Comparison of ENCODE assay signal across 21 cellular contexts in genomic region chr11:26964335-26964734, GRCh38. TPM values are rescaled to one million over a fixed set of nuclear protein-coding genes. Genes with fewer than 3 reads are reported as not detected.
DNase-seq lines count a peak whose midpoint lies in the region; TF ChIP-seq lines count a peak whose summit lies in the region.
"Had no signal": no experiment of that assay in that cellular context is flagged by ENCODE, and none has a peak within 500 bp of the region (broad histone marks: within the 10 kb centered on the region; RNA-seq: fewer than 3 reads in every experiment).

No MANE protein-coding gene starts in this region.

- intact Hi-C loops in left ventricle myocardium inferior (cut with micrococcal nuclease), result no loop called here

- H3K27me3 Mint-ChIP-seq in H9 (ENCODE audit: low read depth) (no peaks in the 10 kb centered on the region), progenitor cell of endocrine pancreas (no peaks in the 10 kb centered on the region)
- H3K27me3 Mint-ChIP-seq: activated B cell treated with CpG ODN at 0.5 μM for 24 hours; activated CD4-positive, alpha-beta memory T cell treated with anti-CD3 and anti-CD28 coated beads for 36 hours; activated naive CD8-positive, alpha-beta T cell treated with anti-CD3 and anti-CD28 coated beads, Interleukin-2, amount 50 U/mL, for 24 hours; IgD-negative memory B cell had no signal

- H3K4ac ChIP-seq in H9 (ENCODE audit: low read depth, low read length), result no peak overlapping the region

- no peaks in the 10 kb centered on the region for H3K36me3 ChIP-seq in NT2/D1 (ENCODE audit: insufficient read depth, insufficient read length, low read length)
- no peaks in the 10 kb centered on the region for H3K36me3 ChIP-seq in left ventricle myocardium inferior

- no CpG with 5 or more reads among the region's 4 CpGs for WGBS in H9 (ENCODE audit: extremely low coverage, insufficient read length, low lambda C conversion rate)

- peaks cover 0 to 4% (median 2%) of the 10 kb centered on the region in 3 experiments; a peak in 4 of 7 replicates for H3K36me3 Mint-ChIP-seq in H9 (ENCODE audit: insufficient read depth in 1 of 3, low read depth in 3 of 3)
- H3K36me3 Mint-ChIP-seq in progenitor cell of endocrine pancreas (ENCODE audit: insufficient read depth), result no peaks in the 10 kb centered on the region
- H3K36me3 Mint-ChIP-seq: activated CD4-positive, alpha-beta memory T cell treated with anti-CD3 and anti-CD28 coated beads for 36 hours; brain; CD8-positive, alpha-beta T cell; IgD-negative memory B cell; natural killer cell had no signal

- H3K4me1 ChIP-seq in H9 (ENCODE audit: insufficient read depth, low read length) (no peaks in the 10 kb centered on the region; the same call in 1 of the 2 replicates), NT2/D1 (ENCODE audit: insufficient read depth, insufficient read length) (no peaks in the 10 kb centered on the region), left ventricle myocardium inferior (no peaks in the 10 kb centered on the region)
- H3K4me1 ChIP-seq: testis had no signal

- no peak overlapping the region for H2BK15ac ChIP-seq in H9 (ENCODE audit: low read depth, low read length)

- no peak for DNase-seq in H9
- no peak for DNase-seq in NT2/D1 (ENCODE audit: low read depth, low spot score)
- DNase-seq in left ventricle myocardium inferior, result no peak
- DNase-seq in progenitor cell of endocrine pancreas (ENCODE audit: low spot score, unreplicated experiment), result no peak
- DNase-seq in OCI-M2 (lab: John Stamatoyannopoulos, UW; ENCODE audit: unreplicated experiment), result no peak
- no peak for DNase-seq in RPMI8226
- no peak for DNase-seq in 8988T
- DNase-seq: activated B cell treated with CpG ODN at 0.5 μM for 24 hours; activated CD4-positive, alpha-beta memory T cell treated with anti-CD3 and anti-CD28 coated beads for 36 hours; activated effector memory CD4-positive, alpha-beta T cell treated with anti-CD3 and anti-CD28 coated beads, Interleukin-2, amount 50 U/mL, for 16 hours; activated naive CD8-positive, alpha-beta T cell treated with anti-CD3 and anti-CD28 coated beads, Interleukin-2, amount 50 U/mL, for 24 hours; CD8-positive, alpha-beta T cell; glutamatergic neuron; left colon; natural killer cell; NCI-H1417 treated with DMSO at 0.1 percent for 48 hours; T-helper 9 cell; testis had no signal

- H3K18ac ChIP-seq in H9 (ENCODE audit: insufficient read length, low read depth, low read length), result no peak overlapping the region

- H2BK20ac ChIP-seq in H9 (ENCODE audit: low read depth, low read length, poor library complexity, severe bottlenecking), result no peak overlapping the region

- H3K4me3 Mint-ChIP-seq in H9 (peak overlapping the region; percentile 71 to 79), progenitor cell of endocrine pancreas (ENCODE audit: low read depth) (peak overlapping the region; percentile 81)
- H3K4me3 Mint-ChIP-seq: activated B cell treated with CpG ODN at 0.5 μM for 24 hours; activated CD4-positive, alpha-beta memory T cell treated with anti-CD3 and anti-CD28 coated beads for 36 hours; activated naive CD8-positive, alpha-beta T cell treated with anti-CD3 and anti-CD28 coated beads, Interleukin-2, amount 50 U/mL, for 24 hours; CD8-positive, alpha-beta T cell; IgD-negative memory B cell; natural killer cell had no signal

- no peak overlapping the region for H3K23ac ChIP-seq in H9 (ENCODE audit: insufficient read length, low read depth, low read length)

- peaks cover 5% of the 10 kb centered on the region for H3K23me2 ChIP-seq in H9 (ENCODE audit: insufficient read length, low read depth, low read length, poor library complexity, severe bottlenecking)

- H3K56ac ChIP-seq in H9 (ENCODE audit: insufficient read length, low read depth, low read length), result no peak overlapping the region

- H3K27ac Mint-ChIP-seq in H9, result no peak overlapping the region; a peak in 1 of 7 replicates
- H3K27ac Mint-ChIP-seq in progenitor cell of endocrine pancreas, result no peak overlapping the region
- H3K27ac Mint-ChIP-seq: activated B cell treated with CpG ODN at 0.5 μM for 24 hours; activated CD4-positive, alpha-beta memory T cell treated with anti-CD3 and anti-CD28 coated beads for 36 hours; activated naive CD8-positive, alpha-beta T cell treated with anti-CD3 and anti-CD28 coated beads, Interleukin-2, amount 50 U/mL, for 24 hours; CD8-positive, alpha-beta T cell; IgD-negative memory B cell; natural killer cell had no signal

- peak overlapping the region; percentile 94 for H3K4me2 ChIP-seq in H9 (ENCODE audit: insufficient read depth, insufficient read length, low read length)

- no peaks in the 10 kb centered on the region for H4K20me1 ChIP-seq in H9 (ENCODE audit: control insufficient read depth, insufficient read depth, insufficient read length)

- H3K27me3 ChIP-seq in H9 (ENCODE audit: insufficient read depth, low read length) (no peaks in the 10 kb centered on the region), NT2/D1 (ENCODE audit: insufficient read depth, insufficient read length) (no peaks in the 10 kb centered on the region), left ventricle myocardium inferior (ENCODE audit: low read depth) (no peaks in the 10 kb centered on the region)
- H3K27me3 ChIP-seq: testis had no signal

- no peak overlapping the region for H3T11ph ChIP-seq in H9 (ENCODE audit: low read length)

- H3K9ac ChIP-seq in H9 (ENCODE audit: extremely low read depth, insufficient read length, low read length), result no peak overlapping the region
- H3K9ac ChIP-seq in NT2/D1 (ENCODE audit: insufficient read length, low read depth), result no peak overlapping the region

- H3K9me3 ChIP-seq in H9 (ENCODE audit: control insufficient read depth, low read depth, low read length) (no peaks in the 10 kb centered on the region), NT2/D1 (ENCODE audit: insufficient read depth, low read length) (no peaks in the 10 kb centered on the region), left ventricle myocardium inferior (replicated peaks) (no peaks in the 10 kb centered on the region)
- H3K9me3 ChIP-seq: testis had no signal

- H3K14ac ChIP-seq in H9 (ENCODE audit: insufficient read depth, low read length), result no peak overlapping the region

- H3K27ac ChIP-seq in H9 (ENCODE audit: insufficient read length, low read depth, low read length), result no peak overlapping the region
- H3K27ac ChIP-seq in left ventricle myocardium inferior (replicated peaks), result peak overlapping the region; percentile 52
- H3K27ac ChIP-seq: coronary artery, testis had no signal

- H3K4me3 ChIP-seq in NT2/D1 (ENCODE audit: insufficient read length, low read depth) (peak overlapping the region; percentile 56), left ventricle myocardium inferior (no peak overlapping the region)
- H3K4me3 ChIP-seq: coronary artery, testis had no signal

- no peak overlapping the region for H2AFZ ChIP-seq in H9 (ENCODE audit: low read length)

- no peak overlapping the region for H4K91ac ChIP-seq in H9 (ENCODE audit: insufficient read length, low read depth, low read length)

- no peaks in the 10 kb centered on the region for H3K79me2 ChIP-seq in H9 (ENCODE audit: insufficient read depth, low read length)

- H3K4me1 Mint-ChIP-seq in H9, result peaks cover 13 to 17% of the 10 kb centered on the region in 2 experiments
- no peaks in the 10 kb centered on the region for H3K4me1 Mint-ChIP-seq in progenitor cell of endocrine pancreas (ENCODE audit: low read depth)
- H3K4me1 Mint-ChIP-seq: activated B cell treated with CpG ODN at 0.5 μM for 24 hours; activated naive CD8-positive, alpha-beta T cell treated with anti-CD3 and anti-CD28 coated beads, Interleukin-2, amount 50 U/mL, for 24 hours; brain; IgD-negative memory B cell; natural killer cell had no signal

- no peak overlapping the region for H4K8ac ChIP-seq in H9 (replicated peaks; ENCODE audit: insufficient read length, low read depth, low read length)

- TF ChIP-seq CTCF in H9 (conservative IDR thresholded peaks at IDR 0.05), result no peak
- no peak for TF ChIP-seq CTCF in left ventricle myocardium inferior (IDR thresholded peaks at IDR 0.05; ENCODE audit: borderline replicate concordance)
- TF ChIP-seq CTCF in progenitor cell of endocrine pancreas (IDR thresholded peaks at IDR 0.05; ENCODE audit: unreplicated experiment), result no peak

- no peak overlapping the region for H2BK5ac ChIP-seq in H9 (ENCODE audit: insufficient read length, low read length)

- H3K9me3 Mint-ChIP-seq in H9, result no peaks in the 10 kb centered on the region; a peak in 1 of 5 replicates
- H3K9me3 Mint-ChIP-seq in progenitor cell of endocrine pancreas (ENCODE audit: low read depth), result no peaks in the 10 kb centered on the region
- H3K9me3 Mint-ChIP-seq: activated B cell treated with CpG ODN at 0.5 μM for 24 hours; activated CD4-positive, alpha-beta memory T cell treated with anti-CD3 and anti-CD28 coated beads for 36 hours; activated naive CD8-positive, alpha-beta T cell treated with anti-CD3 and anti-CD28 coated beads, Interleukin-2, amount 50 U/mL, for 24 hours; CD8-positive, alpha-beta T cell had no signal

- no peak overlapping the region for H2AK5ac ChIP-seq in H9 (ENCODE audit: insufficient read length, low read length)

- H2BK120ac ChIP-seq in H9 (ENCODE audit: low read depth, low read length, poor library complexity, severe bottlenecking), result no peak overlapping the region

- no peaks in the 10 kb centered on the region for H3K79me1 ChIP-seq in H9 (ENCODE audit: insufficient read depth, low read depth, low read length, poor library complexity, severe bottlenecking)

- H2BK12ac ChIP-seq in H9 (ENCODE audit: insufficient read length, low read depth, low read length), result no peak overlapping the region

- H4K5ac ChIP-seq in H9 (ENCODE audit: insufficient read length, low read depth, low read length), result no peak overlapping the region

RNA-seq across cellular contexts. Expression of gene FIBIN, which starts 29.6 kb away (rescaled TPM):
- total RNA-seq in H9 (2021) (not detected in 2 replicates), left ventricle myocardium inferior (10.5 TPM), progenitor cell of endocrine pancreas (0.24 and 0.31 TPM in 2 replicates)
- total RNA-seq: activated B cell treated with CpG ODN at 0.5 μM for 24 hours; activated CD4-positive, alpha-beta memory T cell treated with anti-CD3 and anti-CD28 coated beads for 36 hours; CD8-positive, alpha-beta T cell; natural killer cell had no signal
